In genomic region chr2:162063899-162064298, GRCh38 we compare ENCODE assay signal across 11 cellular contexts. TPM values are rescaled to one million over a fixed set of nuclear protein-coding genes. Genes with fewer than 3 reads are reported as not detected.
DNase-seq lines count a peak whose midpoint lies in the region; ATAC-seq lines count a peak whose summit lies in the region.
"Had no signal": no experiment of that assay in that cellular context is flagged by ENCODE, and none has a peak within 500 bp of the region (broad histone marks: within the 10 kb centered on the region; RNA-seq: fewer than 3 reads in every experiment).

No MANE protein-coding gene starts in this region.

- peaks cover 25% of the 10 kb centered on the region for H3K4me1 ChIP-seq in CD8-positive, alpha-beta memory T cell (ENCODE audit: insufficient read depth, low read length)
- no peaks in the 10 kb centered on the region for H3K4me1 ChIP-seq in aorta (ENCODE audit: control insufficient read depth in 1 of 2, insufficient read depth in 2 of 2, low read length in 2 of 2)
- H3K4me1 ChIP-seq: stomach had no signal

- WGBS in aorta, 2 donors = 91 to 92% methylated on average over 3 of the region's 3 CpGs

- intact Hi-C loops in activated T-helper 1 cell treated with anti-CD3 and anti-CD28 coated beads, Interleukin-12 subunit alpha, Interleukin-12 subunit beta, Interleukin-2, Interleukin-4 antibody, amounts not matched to agents 30 ng/mL and 10 ng/mL and 1 ng/mL, durations not matched to agents 14 hours and 24 hours and 36 hours (cut with micrococcal nuclease) = loop anchor here (1.0 kb wide), 1 partner anchor 8 kb away; no protein-coding TSS in a partner anchor
- intact Hi-C loops in aorta (cut with DNase I) = no loop called here

- H3K36me3 Mint-ChIP-seq in CD8-positive, alpha-beta memory T cell = no peaks in the 10 kb centered on the region
- H3K36me3 Mint-ChIP-seq in activated T-helper 1 cell treated with anti-CD3 and anti-CD28 coated beads, Interleukin-12 subunit alpha, Interleukin-12 subunit beta, Interleukin-2, Interleukin-4 antibody, amounts not matched to agents 30 ng/mL and 10 ng/mL and 1 ng/mL, durations not matched to agents 14 hours and 24 hours and 36 hours (ENCODE audit: low read depth) = peaks cover 56% of the 10 kb centered on the region

- no peaks in the 10 kb centered on the region for H3K9me3 ChIP-seq in CD8-positive, alpha-beta memory T cell (ENCODE audit: low read length)
- H3K9me3 ChIP-seq in aorta (ENCODE audit: control insufficient read depth, low read length) = no peaks in the 10 kb centered on the region
- H3K9me3 ChIP-seq: stomach had no signal

- peak; percentile 27 for ATAC-seq in GM19025 (IDR thresholded peaks at IDR 0.05; ENCODE audit: low read depth, unreplicated experiment)
- ATAC-seq in HG02885 (IDR thresholded peaks at IDR 0.05; ENCODE audit: poor library complexity, unreplicated experiment) = peak; percentile 39
- ATAC-seq in aorta (ENCODE audit: low FRiP score) = no peak

- no peaks in the 10 kb centered on the region for H3K9me3 Mint-ChIP-seq in CD8-positive, alpha-beta memory T cell
- no peaks in the 10 kb centered on the region for H3K9me3 Mint-ChIP-seq in activated T-helper 1 cell treated with anti-CD3 and anti-CD28 coated beads, Interleukin-12 subunit alpha, Interleukin-12 subunit beta, Interleukin-2, Interleukin-4 antibody, amounts not matched to agents 30 ng/mL and 10 ng/mL and 1 ng/mL, durations not matched to agents 14 hours and 24 hours and 36 hours

- no peaks in the 10 kb centered on the region for H3K27me3 Mint-ChIP-seq in CD8-positive, alpha-beta memory T cell
- no peaks in the 10 kb centered on the region for H3K27me3 Mint-ChIP-seq in activated T-helper 1 cell treated with anti-CD3 and anti-CD28 coated beads, Interleukin-12 subunit alpha, Interleukin-12 subunit beta, Interleukin-2, Interleukin-4 antibody, amounts not matched to agents 30 ng/mL and 10 ng/mL and 1 ng/mL, durations not matched to agents 14 hours and 24 hours and 36 hours (ENCODE audit: insufficient read depth)

- DNase-seq in CD8-positive, alpha-beta memory T cell = peak in 1 of 5 donors; percentile 17
- no peak for DNase-seq in activated T-helper 1 cell treated with anti-CD3 and anti-CD28 coated beads, Interleukin-12 subunit alpha, Interleukin-12 subunit beta, Interleukin-2, Interleukin-4 antibody, amounts not matched to agents 30 ng/mL and 10 ng/mL and 1 ng/mL, durations not matched to agents 14 hours and 24 hours and 36 hours (ENCODE audit: low spot score)
- DNase-seq in NCI-H1417 treated with DMSO at 0.1 percent for 48 hours (lab: John Stamatoyannopoulos, UW) = no peak
- no peak for DNase-seq in cerebellum (ENCODE audit: low spot score)
- DNase-seq in SIG-M5 treated with dmso at 0.1 percent for 504 hours (lab: John Stamatoyannopoulos, UW; ENCODE audit: unreplicated experiment) = no peak
- DNase-seq in aorta = no peak
- DNase-seq: GOT3, NCI-H1092 treated with DMSO at 0.1 percent for 48 hours, stomach had no signal

- no peaks in the 10 kb centered on the region for H3K36me3 ChIP-seq in CD8-positive, alpha-beta memory T cell (ENCODE audit: insufficient read depth, low read length)
- H3K36me3 ChIP-seq in aorta (ENCODE audit: control insufficient read depth in 1 of 2, insufficient read depth in 2 of 2, low read length in 1 of 2) = no peaks in the 10 kb centered on the region
- H3K36me3 ChIP-seq: stomach had no signal

- peak overlapping the region; percentile 18 for H3K4me3 ChIP-seq in CD8-positive, alpha-beta memory T cell (ENCODE audit: low read length)
- H3K4me3 ChIP-seq in aorta (ENCODE audit: low read length in 2 of 2) = no peak overlapping the region
- H3K4me3 ChIP-seq: stomach had no signal

- CTCF ChIA-PET in CD8-positive, alpha-beta memory T cell (lab: Charles Lee) = no interaction called here

- POLR2A ChIA-PET in CD8-positive, alpha-beta memory T cell (lab: Charles Lee) = no interaction called here

- H3K27ac ChIP-seq in CD8-positive, alpha-beta memory T cell (ENCODE audit: low read depth, low read length) = no peak overlapping the region
- H3K27ac ChIP-seq in aorta (ENCODE audit: low read depth in 1 of 2, low read length in 2 of 2) = no peak overlapping the region
- H3K27ac ChIP-seq: stomach had no signal

- H3K27me3 ChIP-seq in CD8-positive, alpha-beta memory T cell (ENCODE audit: insufficient read depth, low read length, poor library complexity, severe bottlenecking) = no peaks in the 10 kb centered on the region
- H3K27me3 ChIP-seq in aorta (ENCODE audit: control insufficient read depth in 1 of 2, insufficient read depth in 2 of 2, low read length in 1 of 2) = no peaks in the 10 kb centered on the region
- H3K27me3 ChIP-seq: stomach had no signal

- H3K27ac Mint-ChIP-seq in CD8-positive, alpha-beta memory T cell = peak overlapping the region; percentile 78 to 98 (median 94)
- peak overlapping the region; percentile 94 for H3K27ac Mint-ChIP-seq in activated T-helper 1 cell treated with anti-CD3 and anti-CD28 coated beads, Interleukin-12 subunit alpha, Interleukin-12 subunit beta, Interleukin-2, Interleukin-4 antibody, amounts not matched to agents 30 ng/mL and 10 ng/mL and 1 ng/mL, durations not matched to agents 14 hours and 24 hours and 36 hours

- H3K4me1 Mint-ChIP-seq in CD8-positive, alpha-beta memory T cell = peaks cover 54 to 90% (median 59%) of the 10 kb centered on the region in 3 donors
- peaks cover 91% of the 10 kb centered on the region for H3K4me1 Mint-ChIP-seq in activated T-helper 1 cell treated with anti-CD3 and anti-CD28 coated beads, Interleukin-12 subunit alpha, Interleukin-12 subunit beta, Interleukin-2, Interleukin-4 antibody, amounts not matched to agents 30 ng/mL and 10 ng/mL and 1 ng/mL, durations not matched to agents 14 hours and 24 hours and 36 hours (ENCODE audit: low read depth)

- H3K4me3 Mint-ChIP-seq in CD8-positive, alpha-beta memory T cell = peak overlapping the region; percentile 69 to 89 (median 79)
- H3K4me3 Mint-ChIP-seq in activated T-helper 1 cell treated with anti-CD3 and anti-CD28 coated beads, Interleukin-12 subunit alpha, Interleukin-12 subunit beta, Interleukin-2, Interleukin-4 antibody, amounts not matched to agents 30 ng/mL and 10 ng/mL and 1 ng/mL, durations not matched to agents 14 hours and 24 hours and 36 hours = peak overlapping the region; percentile 77

RNA-seq across cellular contexts. Expression of gene DPP4, which starts 10.1 kb away (rescaled TPM):
- 10 to 100 TPM; 14.6 to 15.4 TPM for total RNA-seq in CD8-positive, alpha-beta memory T cell
- 71.7 TPM for polyA plus RNA-seq in CD8-positive, alpha-beta memory T cell
- total RNA-seq in activated T-helper 1 cell treated with anti-CD3 and anti-CD28 coated beads, Interleukin-12 subunit alpha, Interleukin-12 subunit beta, Interleukin-2, Interleukin-4 antibody, amounts not matched to agents 30 ng/mL and 10 ng/mL and 1 ng/mL, durations not matched to agents 14 hours and 24 hours and 36 hours = 94.4 and 99.9 TPM in 2 replicates
- total RNA-seq in cerebellum = 1.2 TPM
- 1 to 10 TPM; 3.5 to 3.7 TPM for total RNA-seq in aorta
- polyA plus RNA-seq in aorta = 1 to 10 TPM in 1 of 2 donors, under 1 TPM in 1; 0.20 to 4.1 TPM
